ENCODE assay signal across 26 cellular contexts in the genomic region with DNA sequence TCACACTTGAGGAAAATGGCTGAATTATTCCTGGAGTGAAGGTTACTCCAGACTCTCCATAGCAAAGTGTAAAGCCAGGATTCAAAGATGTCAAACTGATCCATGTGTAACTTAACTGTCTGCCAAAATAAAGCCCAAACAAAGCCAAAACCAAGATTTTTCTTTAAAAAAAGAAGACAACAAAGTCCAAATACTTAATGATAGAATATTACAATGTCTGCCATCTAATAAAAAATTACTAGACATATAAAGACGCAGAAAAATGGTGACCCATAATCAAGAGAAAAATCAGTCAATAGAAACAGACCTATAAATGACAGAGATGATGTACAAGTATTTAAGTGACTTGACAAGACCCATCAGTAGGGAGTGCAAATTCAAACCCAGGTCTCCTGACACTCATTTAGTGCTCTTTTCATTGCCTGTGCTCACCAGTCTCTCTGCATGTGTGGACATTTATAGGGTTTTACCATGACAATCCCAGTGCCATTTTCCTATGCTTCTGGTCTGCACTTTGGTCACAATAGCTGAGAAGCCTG.
"Had no signal": no experiment of that assay in that cellular context is flagged by ENCODE, and none has a peak within 500 bp of the region (broad histone marks: within the 10 kb centered on the region; RNA-seq: fewer than 3 reads in every experiment).

No MANE protein-coding gene starts in this region.

- DNase-seq: cortex of kidney; effector CD8-positive, alpha-beta T cell; effector memory CD8-positive, alpha-beta T cell; endodermal cell; erythroblast; esophagus squamous epithelium; foreskin fibroblast; foreskin melanocyte; gastrocnemius medialis; glutamatergic neuron; head of caudate nucleus; heart right ventricle; hippocampal formation; left cardiac atrium; left lung; left ventricle myocardium superior; lower lobe of right lung; mesenchymal stem cell; naive thymus-derived CD4-positive, alpha-beta T cell had no signal

- H3K4me3 ChIP-seq: esophagus squamous epithelium, gastrocnemius medialis, heart right ventricle, left lung, lower lobe of right lung, mucosa of descending colon had no signal

- FAIRE-seq: colon, endometrium, islet of Langerhans, keratinocyte had no signal

- H3K9me3 ChIP-seq: gastrocnemius medialis had no signal

- H3K36me3 ChIP-seq: esophagus squamous epithelium, gastrocnemius medialis, heart right ventricle, left lung, lower lobe of right lung had no signal

- H3K27me3 ChIP-seq: gastrocnemius medialis, left lung had no signal

- ATAC-seq: effector memory CD8-positive, alpha-beta T cell; esophagus mucosa; gastrocnemius medialis; heart right ventricle; left cardiac atrium; left lung; left ventricle myocardium superior; lower lobe of right lung had no signal

- H3K27ac ChIP-seq: epithelial cell of prostate, esophagus squamous epithelium, gastrocnemius medialis, heart right ventricle, left lung, lower lobe of right lung had no signal
